Comparison of ENCODE assay signal across 1 cellular context in the genomic region with DNA sequence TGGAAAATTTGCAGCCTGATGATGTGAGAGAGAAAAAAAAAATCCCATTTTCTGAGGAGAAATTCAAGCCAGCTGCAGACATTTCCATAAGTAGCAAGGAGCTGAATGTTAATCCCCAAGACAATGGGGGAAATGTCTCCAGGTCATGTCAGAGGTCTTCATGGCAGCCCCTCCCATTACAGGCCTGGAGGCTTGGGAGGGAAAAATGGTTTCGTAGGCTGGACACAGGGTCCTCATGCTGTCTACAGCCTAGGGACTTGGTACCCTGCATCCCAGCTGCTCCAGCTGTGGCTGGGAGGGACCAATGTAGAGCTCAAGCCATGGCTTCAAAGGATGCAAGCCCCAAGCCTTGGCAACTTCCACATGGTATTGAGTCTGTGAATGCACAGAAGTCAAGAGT.
TF ChIP-seq lines count a peak whose summit lies in the region.

No MANE protein-coding gene starts in this region.

TF ChIP-seq in A549, 52 proteins besides CTCF, POLR2A, EP300 and RAD21 (continued from another document):
- TF ChIP-seq REST (IDR thresholded peaks at IDR 0.05) (no peak), FOXS1 (CRISPR knock-in tag; IDR thresholded peaks at IDR 0.05) (no peak), RARB (CRISPR knock-in tag; IDR thresholded peaks at IDR 0.05) (no peak), HOXB13 (CRISPR knock-in tag; IDR thresholded peaks at IDR 0.05; ENCODE audit: low read depth) (no peak)
